Comparison of ENCODE assay signal across 23 cellular contexts in genomic region chr1:53274541-53275185, GRCh38. TPM values are rescaled to one million over a fixed set of nuclear protein-coding genes. Genes with fewer than 3 reads are reported as not detected.
A peak's percentile ranks its signal among the peaks of the same experiment; 100 is the strongest.
DNase-seq lines count a peak whose midpoint lies in the region; ATAC-seq, FAIRE-seq and TF ChIP-seq lines count a peak whose summit lies in the region.
"Had no signal": no experiment of that assay in that cellular context is flagged by ENCODE, and none has a peak within 500 bp of the region (broad histone marks: within the 10 kb centered on the region; RNA-seq: fewer than 3 reads in every experiment).

No MANE protein-coding gene starts in this region.

- FAIRE-seq in kidney (lab: Jason Lieb, UNC): no peak
- FAIRE-seq: RCC 7860 had no signal

- no peak for ATAC-seq in stimulated activated memory B cell treated with anti-CD40 and anti-IgM and Interleukin-4, amounts not matched to agents 10 μg/mL and 1 μg/mL and 100 μg/mL, for 72 hours
- no peak for ATAC-seq in body of pancreas

- peak overlapping the region; percentile 63 for H3K27ac Mint-ChIP-seq in activated CD4-positive, alpha-beta T cell treated with anti-CD3 and anti-CD28 coated beads, Interleukin-2, amount 10 ng/mL, durations not matched to agents 24 days and 14 days
- H3K27ac Mint-ChIP-seq in stimulated activated memory B cell treated with anti-CD40 and anti-IgM and Interleukin-4, amounts not matched to agents 10 μg/mL and 1 μg/mL and 100 μg/mL, for 72 hours: no peak overlapping the region
- H3K27ac Mint-ChIP-seq in Caco-2 (ENCODE audit: unreplicated experiment): no peak overlapping the region

- H3K9me3 ChIP-seq in WERI-Rb-1 (ENCODE audit: severe bottlenecking) (peaks cover 4% of the 10 kb centered on the region), kidney (ENCODE audit: control insufficient read depth in 1 of 2, low read length in 2 of 2) (no peaks in the 10 kb centered on the region), spleen (no peaks in the 10 kb centered on the region), Caco-2 (no peaks in the 10 kb centered on the region), body of pancreas (no peaks in the 10 kb centered on the region)

- intact Hi-C loops in activated CD4-positive, alpha-beta T cell treated with anti-CD3 and anti-CD28 coated beads, Interleukin-2, amount 10 ng/mL, durations not matched to agents 24 days and 14 days (cut with micrococcal nuclease): no loop called here
- intact Hi-C loops in kidney (cut with DNase I): no loop called here
- intact Hi-C loops in spleen (cut with DNase I; ENCODE audit: low total_unique reads): loop anchor here (5.0 kb wide), 1 partner anchor 483 kb away; no protein-coding TSS in a partner anchor
- intact Hi-C loops in Caco-2 (cut with micrococcal nuclease; ENCODE audit: unreplicated experiment): no loop called here
- intact Hi-C loops in body of pancreas (cut with DNase I): no loop called here

- H3K27ac ChIP-seq in WERI-Rb-1: 0 out of 2 replicates have a peak overlapping the region, but pooled peaks have one; percentile 21
- no peak overlapping the region for H3K27ac ChIP-seq in kidney (ENCODE audit: low read depth in 2 of 2, low read length in 2 of 2)
- no peak overlapping the region for H3K27ac ChIP-seq in spleen
- no peak overlapping the region for H3K27ac ChIP-seq in body of pancreas

- no peaks in the 10 kb centered on the region for H3K4me1 ChIP-seq in kidney (ENCODE audit: control insufficient read depth in 1 of 2, insufficient read depth in 1 of 2, low read depth in 1 of 2, low read length in 2 of 2)
- H3K4me1 ChIP-seq in spleen: peaks cover 0 to 5% (median 0%) of the 10 kb centered on the region in 6 donors
- no peaks in the 10 kb centered on the region for H3K4me1 ChIP-seq in Caco-2
- H3K4me1 ChIP-seq in body of pancreas: no peaks in the 10 kb centered on the region

- BruUV-seq in Caco-2 (replicated peaks; lab: Mats Ljungman, UMichigan): no TSS peak

- no peak for TF ChIP-seq CTCF in WERI-Rb-1 (IDR thresholded peaks at IDR 0.05; ENCODE audit: low read depth, low read length)
- no peak for TF ChIP-seq CTCF in kidney (IDR thresholded peaks at IDR 0.05; ENCODE audit: borderline replicate concordance, extremely low read depth, insufficient read depth)
- TF ChIP-seq CTCF in spleen (IDR thresholded peaks at IDR 0.05 in 8 of 11, conservative IDR thresholded peaks at IDR 0.05 in 3 of 11): no peak
- no peak for TF ChIP-seq CTCF in Caco-2 (IDR thresholded peaks at IDR 0.05; ENCODE audit: insufficient read depth in 1 of 2, low read depth in 1 of 2, low read length in 1 of 2, severe bottlenecking in 1 of 2, unreplicated experiment in 1 of 2)
- TF ChIP-seq CTCF in body of pancreas (IDR thresholded peaks at IDR 0.05): no peak

- peaks cover 42% of the 10 kb centered on the region for H3K36me3 Mint-ChIP-seq in activated CD4-positive, alpha-beta T cell treated with anti-CD3 and anti-CD28 coated beads, Interleukin-2, amount 10 ng/mL, durations not matched to agents 24 days and 14 days (ENCODE audit: low read depth)
- H3K36me3 Mint-ChIP-seq in stimulated activated memory B cell treated with anti-CD40 and anti-IgM and Interleukin-4, amounts not matched to agents 10 μg/mL and 1 μg/mL and 100 μg/mL, for 72 hours: peaks cover 59% of the 10 kb centered on the region
- H3K36me3 Mint-ChIP-seq in Caco-2 (ENCODE audit: insufficient read depth, unreplicated experiment): peaks cover 6% of the 10 kb centered on the region

- no peak overlapping the region for H3K9ac ChIP-seq in kidney (ENCODE audit: low read length in 2 of 2)

- CTCF ChIA-PET in Caco-2 (lab: Charles Lee): interaction anchor here (0.6 to 0.9 kb wide), 3 partner anchors 92 to 169 kb away, joined by 4 to 8 read pairs (median 5); no protein-coding TSS in a partner anchor

- no peak for DNase-seq in activated CD4-positive, alpha-beta T cell treated with anti-CD3 and anti-CD28 coated beads, Interleukin-2, amount 10 ng/mL, durations not matched to agents 24 days and 14 days
- DNase-seq in activated CD4-positive, alpha-beta T cell treated with anti-CD3 and anti-CD28 coated beads, Interleukin-2, amount 50 U/mL, for 4 hours: no peak
- DNase-seq in WERI-Rb-1 (no peak), kidney (peak; percentile 38), spleen (peak; percentile 62), Caco-2 (no peak), body of pancreas (no peak)
- DNase-seq: 8988T; C1 segment of cervical spinal cord; CD8-positive, alpha-beta memory T cell; DMS53; EL; GF-D8; IMR-90; NCI-H1694; NCI-H2081; NCI-H2171; NCI-H345; NCI-H774; OCI-M1; Right ventricle myocardium superior had no signal

- no peaks in the 10 kb centered on the region for H3K27me3 Mint-ChIP-seq in activated CD4-positive, alpha-beta T cell treated with anti-CD3 and anti-CD28 coated beads, Interleukin-2, amount 10 ng/mL, durations not matched to agents 24 days and 14 days
- H3K27me3 Mint-ChIP-seq in stimulated activated memory B cell treated with anti-CD40 and anti-IgM and Interleukin-4, amounts not matched to agents 10 μg/mL and 1 μg/mL and 100 μg/mL, for 72 hours: no peaks in the 10 kb centered on the region
- H3K27me3 Mint-ChIP-seq in Caco-2 (ENCODE audit: insufficient read depth, unreplicated experiment): no peaks in the 10 kb centered on the region
- H3K27me3 Mint-ChIP-seq: CD8-positive, alpha-beta memory T cell had no signal

- H3K36me3 ChIP-seq in WERI-Rb-1: peaks cover 91% of the 10 kb centered on the region
- no peaks in the 10 kb centered on the region for H3K36me3 ChIP-seq in kidney (ENCODE audit: control insufficient read depth in 1 of 2, insufficient read depth in 2 of 2, low read length in 2 of 2)
- peaks cover 0 to 58% (median 0%) of the 10 kb centered on the region in 6 donors for H3K36me3 ChIP-seq in spleen
- H3K36me3 ChIP-seq in Caco-2 (ENCODE audit: control insufficient read depth, insufficient read depth, low read length): no peaks in the 10 kb centered on the region
- H3K36me3 ChIP-seq in body of pancreas (replicated peaks in 1 of 2; ENCODE audit: insufficient read depth in 1 of 2, low read depth in 2 of 2): no peaks in the 10 kb centered on the region

- H3K27me3 ChIP-seq in WERI-Rb-1 (ENCODE audit: insufficient read depth, low read depth, severe bottlenecking) (no peaks in the 10 kb centered on the region), spleen (replicated peaks in 1 of 7) (no peaks in the 10 kb centered on the region), Caco-2 (replicated peaks; ENCODE audit: control insufficient read depth, insufficient read depth, low read length) (no peaks in the 10 kb centered on the region), body of pancreas (no peaks in the 10 kb centered on the region)

- POLR2A ChIA-PET in Caco-2 (lab: Charles Lee): no interaction called here

- H3K9me3 Mint-ChIP-seq in activated CD4-positive, alpha-beta T cell treated with anti-CD3 and anti-CD28 coated beads, Interleukin-2, amount 10 ng/mL, durations not matched to agents 24 days and 14 days: no peaks in the 10 kb centered on the region
- no peaks in the 10 kb centered on the region for H3K9me3 Mint-ChIP-seq in stimulated activated memory B cell treated with anti-CD40 and anti-IgM and Interleukin-4, amounts not matched to agents 10 μg/mL and 1 μg/mL and 100 μg/mL, for 72 hours
- H3K9me3 Mint-ChIP-seq in Caco-2 (ENCODE audit: unreplicated experiment): no peaks in the 10 kb centered on the region
- H3K9me3 Mint-ChIP-seq: CD8-positive, alpha-beta memory T cell had no signal

- peaks cover 7% of the 10 kb centered on the region for H3K4me1 Mint-ChIP-seq in activated CD4-positive, alpha-beta T cell treated with anti-CD3 and anti-CD28 coated beads, Interleukin-2, amount 10 ng/mL, durations not matched to agents 24 days and 14 days
- peaks cover 20% of the 10 kb centered on the region for H3K4me1 Mint-ChIP-seq in stimulated activated memory B cell treated with anti-CD40 and anti-IgM and Interleukin-4, amounts not matched to agents 10 μg/mL and 1 μg/mL and 100 μg/mL, for 72 hours
- H3K4me1 Mint-ChIP-seq in Caco-2 (ENCODE audit: low read depth, unreplicated experiment): peaks cover 8% of the 10 kb centered on the region

- H3K4me3 ChIP-seq in WERI-Rb-1 (ENCODE audit: low read depth, low read length) (no peak overlapping the region), kidney (ENCODE audit: low read length in 2 of 2) (no peak overlapping the region), spleen (no peak overlapping the region), Caco-2 (ENCODE audit: low read depth, low read length) (no peak overlapping the region), body of pancreas (no peak overlapping the region)

- TF ChIP-seq POLR2A in spleen (IDR thresholded peaks at IDR 0.05): no peak
- TF ChIP-seq POLR2A in body of pancreas (IDR thresholded peaks at IDR 0.05): no peak

- WGBS in spleen, 5 donors: 93 to 98% (median 95%) methylated on average over 13 of the region's 13 CpGs
- WGBS in body of pancreas, 2 donors: 88 to 90% methylated on average over 11 to 13 of the region's 13 CpGs

- H3K4me3 Mint-ChIP-seq in activated CD4-positive, alpha-beta T cell treated with anti-CD3 and anti-CD28 coated beads, Interleukin-2, amount 10 ng/mL, durations not matched to agents 24 days and 14 days: no peak overlapping the region
- H3K4me3 Mint-ChIP-seq in stimulated activated memory B cell treated with anti-CD40 and anti-IgM and Interleukin-4, amounts not matched to agents 10 μg/mL and 1 μg/mL and 100 μg/mL, for 72 hours: no peak overlapping the region
- H3K4me3 Mint-ChIP-seq in Caco-2 (ENCODE audit: unreplicated experiment): no peak overlapping the region
- H3K4me3 Mint-ChIP-seq: CD8-positive, alpha-beta memory T cell had no signal

RNA-seq across cellular contexts. Expression of gene MAGOH, which starts 36.3 kb away (rescaled TPM):
- total RNA-seq in activated CD4-positive, alpha-beta T cell treated with anti-CD3 and anti-CD28 coated beads, Interleukin-2, amount 10 ng/mL, durations not matched to agents 24 days and 14 days: 96.4 and 107 TPM in 2 replicates
- total RNA-seq in kidney (39.4 TPM), spleen (10 to 100 TPM; 26.5 to 39.7 (median 34.1) TPM), Caco-2 (2022) (74.2 and 77.0 TPM in 2 replicates), body of pancreas (10 to 100 TPM in 1 of 2 donors, 1 to 10 TPM in 1; 9.6 to 15.2 TPM)
- polyA plus RNA-seq in kidney (ENCODE audit: insufficient read depth, low read depth, low replicate concordance) (64.6 TPM), spleen (100 to 1,000 TPM in 2 of 3 donors, 10 to 100 TPM in 1; 83.9 to 105 (median 104) TPM)

RNA-seq across cellular contexts. Expression of gene LRP8, which starts 53.2 kb away (rescaled TPM):
- 76.8 and 81.6 TPM in 2 replicates for total RNA-seq in activated CD4-positive, alpha-beta T cell treated with anti-CD3 and anti-CD28 coated beads, Interleukin-2, amount 10 ng/mL, durations not matched to agents 24 days and 14 days
- total RNA-seq in kidney (6.9 TPM), spleen (10 to 100 TPM in 1 of 7 donors, 1 to 10 TPM in 6; 4.0 to 14.4 (median 8.0) TPM), Caco-2 (2022) (10.8 and 11.8 TPM in 2 replicates), body of pancreas (1 to 10 TPM; 1.3 to 4.2 TPM)
- polyA plus RNA-seq in kidney (ENCODE audit: insufficient read depth, low read depth, low replicate concordance) (1.4 TPM), spleen (1 to 10 TPM; 1.7 to 2.4 (median 2.0) TPM)

RNA-seq across cellular contexts. Expression of gene CZIB, which starts 54.2 kb away (rescaled TPM):
- total RNA-seq in activated CD4-positive, alpha-beta T cell treated with anti-CD3 and anti-CD28 coated beads, Interleukin-2, amount 10 ng/mL, durations not matched to agents 24 days and 14 days: 44.7 and 44.9 TPM in 2 replicates
- 54.1 TPM for total RNA-seq in kidney
- polyA plus RNA-seq in kidney (ENCODE audit: insufficient read depth, low read depth, low replicate concordance): 76.5 TPM
- 10 to 100 TPM; 35.3 to 49.9 (median 45.2) TPM for total RNA-seq in spleen
- 10 to 100 TPM; 63.7 to 71.8 (median 71.7) TPM for polyA plus RNA-seq in spleen
- 36.0 and 42.6 TPM in 2 replicates for total RNA-seq in Caco-2 (2022)
- 10 to 100 TPM; 14.5 to 18.9 TPM for total RNA-seq in body of pancreas

Comparison
In these comparisons a context has a peak if more than half of its experiments do, and no peak if none do; other contexts are left out.
1. DNase-seq: peak in kidney (single experiment) and spleen (single experiment); none in activated CD4-positive, alpha-beta T cell treated with anti-CD3 and anti-CD28 coated beads, Interleukin-2, amount 10 ng/mL, durations not matched to agents 24 days and 14 days (single experiment), activated CD4-positive, alpha-beta T cell treated with anti-CD3 and anti-CD28 coated beads, Interleukin-2, amount 50 U/mL, for 4 hours (0 of 2), WERI-Rb-1 (single experiment), Caco-2 (0 of 2) and body of pancreas (0 of 4).